ENCODE assay signal across 11 cellular contexts in the genomic region with DNA sequence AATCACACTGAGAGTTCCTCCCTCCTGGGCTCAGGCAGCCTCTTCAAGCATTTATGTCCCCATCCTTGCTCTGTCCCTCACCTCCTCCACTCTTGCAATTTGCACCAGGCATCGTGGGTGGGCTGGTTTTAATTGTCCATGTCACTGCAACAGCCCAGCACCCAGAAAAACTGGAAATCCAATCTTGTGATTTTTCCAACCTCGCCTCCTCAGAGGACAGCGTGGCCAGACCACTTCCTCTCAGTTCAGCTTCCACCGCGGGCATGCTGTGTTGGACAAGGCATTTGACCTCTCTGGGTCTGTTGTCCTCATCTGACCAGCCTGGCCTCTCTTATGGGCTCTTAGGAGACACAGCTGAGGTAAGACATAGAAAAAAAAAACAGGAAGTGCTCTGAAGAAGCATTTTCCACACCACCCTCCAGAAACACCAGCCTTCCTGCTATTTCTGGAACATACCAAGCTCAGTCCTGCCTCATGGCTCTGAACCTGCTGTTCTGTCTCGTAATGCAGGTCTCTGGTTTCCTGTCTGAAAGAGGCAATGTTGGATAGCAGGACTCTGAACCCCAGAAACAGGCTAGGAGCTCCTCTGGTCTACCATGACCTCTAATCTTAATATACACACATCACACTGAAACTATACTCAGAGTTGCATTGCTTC. TPM values are rescaled to one million over a fixed set of nuclear protein-coding genes. Genes with fewer than 3 reads are reported as not detected.
DNase-seq lines count a peak whose midpoint lies in the region; ATAC-seq and TF ChIP-seq lines count a peak whose summit lies in the region.
"Had no signal": no experiment of that assay in that cellular context is flagged by ENCODE, and none has a peak within 500 bp of the region (broad histone marks: within the 10 kb centered on the region; RNA-seq: fewer than 3 reads in every experiment).

No MANE protein-coding gene starts in this region.

- H3K4me1 Mint-ChIP-seq in activated CD4-positive, alpha-beta T cell treated with anti-CD3 and anti-CD28 coated beads, Interleukin-2, amount 10 ng/mL, durations not matched to agents 7 days and 5 days, result peaks cover 3% of the 10 kb centered on the region

- CTCF ChIA-PET in activated CD4-positive, alpha-beta T cell treated with anti-CD3 and anti-CD28 coated beads, Interleukin-2, amount 10 ng/mL, durations not matched to agents 7 days and 5 days (lab: Charles Lee), result interaction anchor here (0.6 to 1.3 kb wide), 3 partner anchors 64 to 71 kb away, joined by 3 read pairs; no protein-coding TSS in a partner anchor

- H3K4me3 Mint-ChIP-seq in activated CD4-positive, alpha-beta T cell treated with anti-CD3 and anti-CD28 coated beads, Interleukin-2, amount 10 ng/mL, durations not matched to agents 7 days and 5 days, result no peak overlapping the region
- H3K4me3 Mint-ChIP-seq: activated T-cell treated with anti-CD3 and anti-CD28 coated beads, Interleukin-2, amount 50 U/mL, for 24 hours had no signal

- H3K36me3 Mint-ChIP-seq in activated CD4-positive, alpha-beta T cell treated with anti-CD3 and anti-CD28 coated beads, Interleukin-2, amount 10 ng/mL, durations not matched to agents 7 days and 5 days (ENCODE audit: low read depth), result no peaks in the 10 kb centered on the region

- no peak overlapping the region for H3K27ac ChIP-seq in SJSA1
- peak overlapping the region in 1 of 2 donors; percentile 44 for H3K27ac ChIP-seq in left lung
- peak overlapping the region; percentile 8 for H3K27ac ChIP-seq in upper lobe of right lung
- H3K27ac ChIP-seq: tibial artery had no signal

- intact Hi-C loops in left lung (cut with DNase I), result no loop called here
- intact Hi-C loops in upper lobe of right lung (cut with DNase I), result no loop called here

- POLR2A ChIA-PET in activated CD4-positive, alpha-beta T cell treated with anti-CD3 and anti-CD28 coated beads, Interleukin-2, amount 10 ng/mL, durations not matched to agents 7 days and 5 days (lab: Charles Lee), result no interaction called here

- H3K4me1 ChIP-seq in SJSA1 (replicated peaks) (peaks cover 18% of the 10 kb centered on the region), left lung (no peaks in the 10 kb centered on the region), upper lobe of right lung (no peaks in the 10 kb centered on the region)

- H3K36me3 ChIP-seq in SJSA1 (no peaks in the 10 kb centered on the region), left lung (no peaks in the 10 kb centered on the region), upper lobe of right lung (no peaks in the 10 kb centered on the region)
- H3K36me3 ChIP-seq: tibial artery had no signal

- H3K27me3 ChIP-seq in SJSA1 (replicated peaks) (no peaks in the 10 kb centered on the region), left lung (peaks cover 0 to 33% of the 10 kb centered on the region in 2 donors), upper lobe of right lung (no peaks in the 10 kb centered on the region)

- peak overlapping the region; percentile 33 for H3K27ac Mint-ChIP-seq in activated CD4-positive, alpha-beta T cell treated with anti-CD3 and anti-CD28 coated beads, Interleukin-2, amount 10 ng/mL, durations not matched to agents 7 days and 5 days
- H3K27ac Mint-ChIP-seq: activated T-cell treated with anti-CD3 and anti-CD28 coated beads, Interleukin-2, amount 50 U/mL, for 24 hours had no signal

- H3K27me3 Mint-ChIP-seq in activated CD4-positive, alpha-beta T cell treated with anti-CD3 and anti-CD28 coated beads, Interleukin-2, amount 10 ng/mL, durations not matched to agents 7 days and 5 days, result peaks cover 6% of the 10 kb centered on the region

- H3K9me3 Mint-ChIP-seq in activated CD4-positive, alpha-beta T cell treated with anti-CD3 and anti-CD28 coated beads, Interleukin-2, amount 10 ng/mL, durations not matched to agents 7 days and 5 days, result no peaks in the 10 kb centered on the region
- H3K9me3 Mint-ChIP-seq: activated T-cell treated with anti-CD3 and anti-CD28 coated beads, Interleukin-2, amount 50 U/mL, for 24 hours had no signal

- DNase-seq in activated CD4-positive, alpha-beta T cell treated with anti-CD3 and anti-CD28 coated beads, Interleukin-2, amount 10 ng/mL, durations not matched to agents 7 days and 5 days, result no peak
- no peak for DNase-seq in activated CD4-positive, alpha-beta T cell treated with anti-CD3 and anti-CD28 coated beads for 48 hours
- peak; percentile 38 to 52 for DNase-seq in SJSA1 (ENCODE audit: low read depth in 1 of 2, low spot score in 2 of 2)
- peak in 1 of 2 donors; percentile 79 for DNase-seq in left lung
- peak; percentile 82 for DNase-seq in upper lobe of right lung
- DNase-seq in stimulated activated CD4-positive, alpha-beta T cell treated with anti-CD3 and anti-CD28 coated beads, Interleukin-12 subunit alpha, Interleukin-12 subunit beta, amount 100 ng/mL, for 4 hours, result no peak
- no peak for DNase-seq in NCI-H2196 treated with DMSO at 0.1 percent for 48 hours (lab: John Stamatoyannopoulos, UW; ENCODE audit: unreplicated experiment)
- DNase-seq in SW 1271 (lab: John Stamatoyannopoulos, UW), result no peak
- DNase-seq: activated T-cell treated with anti-CD3 and anti-CD28 coated beads, Interleukin-2, amount 50 U/mL, for 24 hours; NCI-H146 had no signal

- TF ChIP-seq CTCF in left lung (IDR thresholded peaks at IDR 0.05) (no peak), upper lobe of right lung (IDR thresholded peaks at IDR 0.05) (no peak)

- peak; percentile 82 for ATAC-seq in left lung
- ATAC-seq in upper lobe of right lung, result peak; percentile 96

- H3K4me3 ChIP-seq in SJSA1, result no peak overlapping the region
- no peak overlapping the region for H3K4me3 ChIP-seq in left lung
- H3K4me3 ChIP-seq in upper lobe of right lung, result no peak overlapping the region
- H3K4me3 ChIP-seq: tibial artery had no signal

- H3K9me3 ChIP-seq in SJSA1 (replicated peaks) (0 out of 2 replicates have a peak, but pooled peaks cover 3% of the 10 kb centered on the region), left lung (no peaks in the 10 kb centered on the region), upper lobe of right lung (no peaks in the 10 kb centered on the region)
- H3K9me3 ChIP-seq: tibial artery had no signal

RNA-seq across cellular contexts. Expression of a gene that starts 8.3 kb away (rescaled TPM):
- total RNA-seq in activated CD4-positive, alpha-beta T cell treated with anti-CD3 and anti-CD28 coated beads, Interleukin-2, amount 10 ng/mL, durations not matched to agents 7 days and 5 days, result not detected
- total RNA-seq in SJSA1 (2014; rRNA removed; shearing (Covaris generic)), result not detected in 2 replicates
- total RNA-seq in left lung (not detected), upper lobe of right lung (not detected)

RNA-seq across cellular contexts. Expression of a gene that starts 39.4 kb away (rescaled TPM):
- total RNA-seq in activated CD4-positive, alpha-beta T cell treated with anti-CD3 and anti-CD28 coated beads, Interleukin-2, amount 10 ng/mL, durations not matched to agents 7 days and 5 days, result 10 to 100 TPM; 28.7 to 30.2 TPM
- 14.9 and 19.8 TPM in 2 replicates for total RNA-seq in SJSA1 (2014; rRNA removed; shearing (Covaris generic))
- total RNA-seq in left lung (10 to 100 TPM; 28.2 to 43.5 TPM), upper lobe of right lung (38.6 TPM)

Comparison
In these comparisons a context has a peak if more than half of its experiments do, and no peak if none do; other contexts are left out.
1. DNase-seq: peak in SJSA1 (2 of 2) and upper lobe of right lung (single experiment); none in activated CD4-positive, alpha-beta T cell treated with anti-CD3 and anti-CD28 coated beads, Interleukin-2, amount 10 ng/mL, durations not matched to agents 7 days and 5 days (single experiment), activated CD4-positive, alpha-beta T cell treated with anti-CD3 and anti-CD28 coated beads for 48 hours (single experiment), stimulated activated CD4-positive, alpha-beta T cell treated with anti-CD3 and anti-CD28 coated beads, Interleukin-12 subunit alpha, Interleukin-12 subunit beta, amount 100 ng/mL, for 4 hours (single experiment), NCI-H2196 treated with DMSO at 0.1 percent for 48 hours (single experiment) and SW 1271 (0 of 2).